ENCODE assay signal across 11 cellular contexts in the genomic region with DNA sequence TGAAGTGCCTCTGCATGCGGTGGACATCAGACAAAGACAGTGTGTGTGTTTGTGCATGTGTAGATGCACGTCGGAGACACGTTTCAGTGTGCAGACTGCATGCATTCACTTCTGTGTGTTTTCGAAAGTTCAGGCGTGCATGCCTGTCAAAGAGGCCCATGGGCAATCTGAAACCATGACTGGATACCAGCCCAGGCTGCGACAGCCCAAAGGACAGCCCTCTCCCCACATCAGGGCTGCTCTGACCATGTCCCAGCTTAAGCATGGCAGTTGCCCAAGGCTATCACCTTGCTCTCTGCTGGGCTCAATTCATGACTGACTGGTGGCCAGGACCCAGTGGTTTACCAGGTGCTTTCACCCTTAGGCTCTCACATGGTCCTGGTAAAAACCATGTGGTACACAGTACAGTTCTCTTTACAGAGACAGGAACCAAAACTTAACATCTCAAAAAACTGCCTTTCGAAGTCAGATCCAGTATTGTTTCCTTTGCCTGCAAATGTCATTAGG.
DNase-seq lines count a peak whose midpoint lies in the region; ATAC-seq and TF ChIP-seq lines count a peak whose summit lies in the region.
"Had no signal": no experiment of that assay in that cellular context is flagged by ENCODE, and none has a peak within 500 bp of the region (broad histone marks: within the 10 kb centered on the region; RNA-seq: fewer than 3 reads in every experiment).

No MANE protein-coding gene starts in this region.

- ATAC-seq in GM19395 (IDR thresholded peaks at IDR 0.05; ENCODE audit: unreplicated experiment) (peak; percentile 44), HG02759 (IDR thresholded peaks at IDR 0.05; ENCODE audit: unreplicated experiment) (peak; percentile 25), HG03457 (IDR thresholded peaks at IDR 0.05; ENCODE audit: unreplicated experiment) (peak; percentile 27), upper lobe of left lung (ENCODE audit: low FRiP score in 2 of 2) (no peak)

- TF ChIP-seq EP300 in suprapubic skin (IDR thresholded peaks at IDR 0.05) (no peak), upper lobe of left lung (IDR thresholded peaks at IDR 0.05) (no peak)

- H3K27me3 ChIP-seq in suprapubic skin (peaks cover 2% of the 10 kb centered on the region), upper lobe of left lung (no peaks in the 10 kb centered on the region)

- peaks cover 5% of the 10 kb centered on the region for H3K4me1 ChIP-seq in suprapubic skin
- peaks cover 7 to 19% (median 13%) of the 10 kb centered on the region in 4 donors for H3K4me1 ChIP-seq in upper lobe of left lung

- no peak overlapping the region for H3K27ac ChIP-seq in suprapubic skin
- no peak overlapping the region for H3K27ac ChIP-seq in upper lobe of left lung
- H3K27ac ChIP-seq: esophagus squamous epithelium had no signal

- no peak for TF ChIP-seq CTCF in GM13977 (IDR thresholded peaks at IDR 0.05; ENCODE audit: extremely low read depth, insufficient read depth, missing control alignments)
- TF ChIP-seq CTCF in suprapubic skin (IDR thresholded peaks at IDR 0.05): no peak
- TF ChIP-seq CTCF in upper lobe of left lung (IDR thresholded peaks at IDR 0.05): no peak

- no peak overlapping the region for H3K4me3 ChIP-seq in suprapubic skin
- no peak overlapping the region for H3K4me3 ChIP-seq in upper lobe of left lung
- H3K4me3 ChIP-seq: esophagus squamous epithelium had no signal

- H3K9me3 ChIP-seq in suprapubic skin: no peaks in the 10 kb centered on the region
- no peaks in the 10 kb centered on the region for H3K9me3 ChIP-seq in upper lobe of left lung
- H3K9me3 ChIP-seq: esophagus squamous epithelium had no signal

- H3K36me3 ChIP-seq in suprapubic skin (no peaks in the 10 kb centered on the region), upper lobe of left lung (no peaks in the 10 kb centered on the region)
- H3K36me3 ChIP-seq: esophagus squamous epithelium had no signal

- TF ChIP-seq POLR2A in suprapubic skin (IDR thresholded peaks at IDR 0.05): no peak
- TF ChIP-seq POLR2A in upper lobe of left lung (IDR thresholded peaks at IDR 0.05): no peak

- 83% methylated on average over 4 of the region's 8 CpGs for WGBS in suprapubic skin
- 89 to 95% methylated on average over 4 to 8 of the region's 8 CpGs for WGBS in upper lobe of left lung, 2 donors

- in situ Hi-C loops in GM13977 (cut with MboI; ENCODE audit: low pct_unique_long_range_greater_than_20kb, low sequenced_read_pairs, unreplicated experiment): no loop called here

- peak; percentile 25 for DNase-seq in GM13977 (ENCODE audit: low spot score)
- DNase-seq in superior temporal gyrus (ENCODE audit: extremely low spot score): no peak
- DNase-seq in NCI-H128 (lab: John Stamatoyannopoulos, UW; ENCODE audit: unreplicated experiment): no peak
- no peak for DNase-seq in suprapubic skin (ENCODE audit: low spot score in 2 of 2)
- DNase-seq in upper lobe of left lung: no peak
- DNase-seq: activated B cell treated with CpG ODN at 0.5 μM for 24 hours, esophagus squamous epithelium, small intestine had no signal

Comparison
In these comparisons a context has a peak if more than half of its experiments do, and no peak if none do; other contexts are left out.
1. ATAC-seq: peak in GM19395 (single experiment), HG02759 (single experiment) and HG03457 (single experiment); none in upper lobe of left lung (0 of 2).